10 cellular contexts compared by ENCODE assay signal in genomic region chrX:119477812-119478232, GRCh38. TPM values are rescaled to one million over a fixed set of nuclear protein-coding genes. Genes with fewer than 3 reads are reported as not detected.
DNase-seq lines count a peak whose midpoint lies in the region; ATAC-seq, FAIRE-seq and TF ChIP-seq lines count a peak whose summit lies in the region.
"Had no signal": no experiment of that assay in that cellular context is flagged by ENCODE, and none has a peak within 500 bp of the region (broad histone marks: within the 10 kb centered on the region; RNA-seq: fewer than 3 reads in every experiment).

No MANE protein-coding gene starts in this region.

- peak overlapping the region; percentile 52 for H3K4me3 Mint-ChIP-seq in MCF 10A (ENCODE audit: unreplicated experiment)
- no peak overlapping the region for H3K4me3 Mint-ChIP-seq in activated CD4-positive, alpha-beta T cell treated with anti-CD3 and anti-CD28 coated beads, Interleukin-2, amount 10 ng/mL, durations not matched to agents 24 days and 14 days
- H3K4me3 Mint-ChIP-seq: activated naive CD8-positive, alpha-beta T cell treated with anti-CD3 and anti-CD28 coated beads for 36 hours had no signal

- intact Hi-C loops in MCF 10A (cut with micrococcal nuclease) (loop anchor here (5.0 kb wide), 1 partner anchor 34 kb away; no protein-coding TSS in a partner anchor), breast epithelium (cut with DNase I; ENCODE audit: low total_unique reads) (no loop called here), kidney (cut with DNase I) (no loop called here), upper lobe of right lung (cut with DNase I) (no loop called here), vagina (cut with DNase I) (loop anchor here (10.0 kb wide), 1 partner anchor 73 kb away; no protein-coding TSS in a partner anchor)
- intact Hi-C loops in activated CD4-positive, alpha-beta T cell treated with anti-CD3 and anti-CD28 coated beads, Interleukin-2, amount 10 ng/mL, durations not matched to agents 24 days and 14 days (cut with micrococcal nuclease), result no loop called here

- DNase-seq in MCF 10A (ENCODE audit: unreplicated experiment), result peak; percentile 72
- no peak for DNase-seq in breast epithelium (ENCODE audit: low spot score in 2 of 2)
- DNase-seq in adipocyte (ENCODE audit: low read depth), result peak; percentile 85
- no peak for DNase-seq in kidney
- no peak for DNase-seq in upper lobe of right lung
- DNase-seq in retina, result no peak
- no peak for DNase-seq in vagina (ENCODE audit: extremely low spot score in 2 of 2)
- no peak for DNase-seq in activated CD4-positive, alpha-beta T cell treated with anti-CD3 and anti-CD28 coated beads, Interleukin-2, amount 10 ng/mL, durations not matched to agents 24 days and 14 days
- DNase-seq: activated naive CD8-positive, alpha-beta T cell treated with anti-CD3 and anti-CD28 coated beads for 36 hours had no signal

- TF ChIP-seq CTCF in MCF 10A (IDR thresholded peaks at IDR 0.05; ENCODE audit: unreplicated experiment) (no peak), breast epithelium (IDR thresholded peaks at IDR 0.05) (no peak), kidney (IDR thresholded peaks at IDR 0.05; ENCODE audit: borderline replicate concordance, extremely low read depth, insufficient read depth) (no peak), upper lobe of right lung (IDR thresholded peaks at IDR 0.05) (no peak), vagina (IDR thresholded peaks at IDR 0.05) (no peak)

- H3K4me1 ChIP-seq in breast epithelium (no peaks in the 10 kb centered on the region), adipocyte (ENCODE audit: control insufficient read depth, insufficient read depth, low read length) (peaks cover 17% of the 10 kb centered on the region), kidney (ENCODE audit: control insufficient read depth in 1 of 2, insufficient read depth in 1 of 2, low read depth in 1 of 2, low read length in 2 of 2) (peaks cover 0 to 5% of the 10 kb centered on the region in 2 donors), upper lobe of right lung (no peaks in the 10 kb centered on the region), vagina (peaks cover 5% of the 10 kb centered on the region)

- H3K27me3 ChIP-seq in breast epithelium (peaks cover 0 to 3% of the 10 kb centered on the region in 2 donors), adipocyte (replicated peaks; ENCODE audit: control insufficient read depth, insufficient read depth, low read length) (peaks cover 18% of the 10 kb centered on the region), upper lobe of right lung (no peaks in the 10 kb centered on the region), vagina (no peaks in the 10 kb centered on the region)

- H3K9me3 Mint-ChIP-seq in MCF 10A (ENCODE audit: unreplicated experiment), result no peaks in the 10 kb centered on the region
- H3K9me3 Mint-ChIP-seq in activated CD4-positive, alpha-beta T cell treated with anti-CD3 and anti-CD28 coated beads, Interleukin-2, amount 10 ng/mL, durations not matched to agents 24 days and 14 days, result no peaks in the 10 kb centered on the region
- H3K9me3 Mint-ChIP-seq: activated naive CD8-positive, alpha-beta T cell treated with anti-CD3 and anti-CD28 coated beads for 36 hours had no signal

- H3K4me1 Mint-ChIP-seq in MCF 10A (ENCODE audit: insufficient read depth, unreplicated experiment), result peaks cover 15% of the 10 kb centered on the region
- H3K4me1 Mint-ChIP-seq in activated CD4-positive, alpha-beta T cell treated with anti-CD3 and anti-CD28 coated beads, Interleukin-2, amount 10 ng/mL, durations not matched to agents 24 days and 14 days, result peaks cover 6% of the 10 kb centered on the region

- H3K9ac ChIP-seq in adipocyte (ENCODE audit: low read length) (peak overlapping the region; percentile 12), kidney (ENCODE audit: low read length in 2 of 2) (no peak overlapping the region)

- POLR2A ChIA-PET in MCF 10A (lab: Yijun Ruan, JAX), result interaction anchor here (0.6 to 1.7 kb wide), 8 partner anchors 9 to 312 kb away, joined by 3 to 7 read pairs (median 4); partner anchors contain the start of gene SLC25A5

- CTCF ChIA-PET in MCF 10A (lab: Yijun Ruan, JAX), result interaction anchor here (0.5 to 6.7 kb wide), 12 partner anchors 8 to 401 kb away, joined by 3 to 57 read pairs (median 4); no protein-coding TSS in a partner anchor

- ATAC-seq in upper lobe of right lung, result peak; percentile 48

- BruUV-seq in MCF 10A (replicated peaks; lab: Mats Ljungman, UMichigan), result no TSS peak

- FAIRE-seq in kidney (lab: Jason Lieb, UNC), result peak; percentile 70

- H3K27ac Mint-ChIP-seq in MCF 10A (ENCODE audit: low read depth, unreplicated experiment), result no peak overlapping the region
- H3K27ac Mint-ChIP-seq in activated CD4-positive, alpha-beta T cell treated with anti-CD3 and anti-CD28 coated beads, Interleukin-2, amount 10 ng/mL, durations not matched to agents 24 days and 14 days, result no peak overlapping the region
- H3K27ac Mint-ChIP-seq: activated naive CD8-positive, alpha-beta T cell treated with anti-CD3 and anti-CD28 coated beads for 36 hours had no signal

- H3K4me3 ChIP-seq in breast epithelium, result no peak overlapping the region
- H3K4me3 ChIP-seq in adipocyte (ENCODE audit: low read length), result peak overlapping the region; percentile 51
- H3K4me3 ChIP-seq in kidney (ENCODE audit: low read length in 2 of 2), result peak overlapping the region; percentile 23 to 46
- H3K4me3 ChIP-seq in upper lobe of right lung, result no peak overlapping the region
- no peak overlapping the region for H3K4me3 ChIP-seq in vagina

- H3K27ac ChIP-seq in breast epithelium (no peak overlapping the region), kidney (ENCODE audit: low read depth in 2 of 2, low read length in 2 of 2) (peak overlapping the region in 1 of 2 donors; percentile 48), upper lobe of right lung (no peak overlapping the region), vagina (no peak overlapping the region)
- H3K27ac ChIP-seq: C4-2B had no signal

- no peaks in the 10 kb centered on the region for H3K9me3 ChIP-seq in breast epithelium
- no peaks in the 10 kb centered on the region for H3K9me3 ChIP-seq in adipocyte (ENCODE audit: control insufficient read depth, low read length)
- H3K9me3 ChIP-seq in kidney (ENCODE audit: control insufficient read depth in 1 of 2, low read length in 2 of 2), result no peaks in the 10 kb centered on the region
- no peaks in the 10 kb centered on the region for H3K9me3 ChIP-seq in upper lobe of right lung
- no peaks in the 10 kb centered on the region for H3K9me3 ChIP-seq in vagina

- no peaks in the 10 kb centered on the region for H3K27me3 Mint-ChIP-seq in MCF 10A (ENCODE audit: insufficient read depth, unreplicated experiment)
- H3K27me3 Mint-ChIP-seq in activated CD4-positive, alpha-beta T cell treated with anti-CD3 and anti-CD28 coated beads, Interleukin-2, amount 10 ng/mL, durations not matched to agents 24 days and 14 days, result peaks cover 5% of the 10 kb centered on the region
- H3K27me3 Mint-ChIP-seq: activated naive CD8-positive, alpha-beta T cell treated with anti-CD3 and anti-CD28 coated beads for 36 hours had no signal

- H3K36me3 Mint-ChIP-seq in MCF 10A (ENCODE audit: insufficient read depth, unreplicated experiment), result peaks cover under 1% of the 10 kb centered on the region
- no peaks in the 10 kb centered on the region for H3K36me3 Mint-ChIP-seq in activated CD4-positive, alpha-beta T cell treated with anti-CD3 and anti-CD28 coated beads, Interleukin-2, amount 10 ng/mL, durations not matched to agents 24 days and 14 days (ENCODE audit: low read depth)
- H3K36me3 Mint-ChIP-seq: activated naive CD8-positive, alpha-beta T cell treated with anti-CD3 and anti-CD28 coated beads for 36 hours had no signal

- no peaks in the 10 kb centered on the region for H3K36me3 ChIP-seq in breast epithelium
- H3K36me3 ChIP-seq in adipocyte (ENCODE audit: control insufficient read depth, insufficient read depth, low read length, severe bottlenecking), result no peaks in the 10 kb centered on the region
- no peaks in the 10 kb centered on the region for H3K36me3 ChIP-seq in kidney (ENCODE audit: control insufficient read depth in 1 of 2, insufficient read depth in 2 of 2, low read length in 2 of 2)
- H3K36me3 ChIP-seq in upper lobe of right lung, result no peaks in the 10 kb centered on the region
- H3K36me3 ChIP-seq in vagina, result no peaks in the 10 kb centered on the region

- no peak for TF ChIP-seq POLR2A in breast epithelium (IDR thresholded peaks at IDR 0.05)
- TF ChIP-seq POLR2A in vagina (IDR thresholded peaks at IDR 0.05), result no peak

RNA-seq across cellular contexts. Expression of gene SLC25A5, which starts 9.6 kb away (rescaled TPM):
- total RNA-seq in MCF 10A (2022), result 245 and 405 TPM in 2 replicates
- total RNA-seq in breast epithelium, result 100 to 1,000 TPM; 153 to 190 (median 164) TPM
- total RNA-seq in kidney, result 224 TPM
- polyA plus RNA-seq in kidney (ENCODE audit: insufficient read depth, low read depth, low replicate concordance), result 850 TPM
- 323 TPM for total RNA-seq in upper lobe of right lung
- total RNA-seq in vagina, result 303 TPM
- total RNA-seq in activated CD4-positive, alpha-beta T cell treated with anti-CD3 and anti-CD28 coated beads, Interleukin-2, amount 10 ng/mL, durations not matched to agents 24 days and 14 days, result 532 and 544 TPM in 2 replicates

Comparison
In these comparisons a context has a peak if more than half of its experiments do, and no peak if none do; other contexts are left out.
1. DNase-seq: peak in MCF 10A (single experiment) and adipocyte (single experiment); none in breast epithelium (0 of 2), kidney (single experiment), upper lobe of right lung (single experiment), retina (single experiment), vagina (0 of 2) and activated CD4-positive, alpha-beta T cell treated with anti-CD3 and anti-CD28 coated beads, Interleukin-2, amount 10 ng/mL, durations not matched to agents 24 days and 14 days (single experiment).
2. intact Hi-C loops: an anchor here in MCF 10A (5.0 kb wide) and vagina (10.0 kb wide); none called in breast epithelium, kidney, upper lobe of right lung and activated CD4-positive, alpha-beta T cell treated with anti-CD3 and anti-CD28 coated beads, Interleukin-2, amount 10 ng/mL, durations not matched to agents 24 days and 14 days.
3. H3K4me3 ChIP-seq: peak in adipocyte (single experiment) and kidney (2 of 2); none in breast epithelium (0 of 3), upper lobe of right lung (single experiment) and vagina (0 of 2).